In genomic region chr3:193901007-193901406, GRCh38 we compare ENCODE assay signal across 2 cellular contexts.
TF ChIP-seq lines count a peak whose summit lies in the region.

No MANE protein-coding gene starts in this region.

TF ChIP-seq in HepG2, 621 proteins besides CTCF, POLR2A, EP300 and RAD21:
- TF ChIP-seq GTF2F1 (IDR thresholded peaks at IDR 0.05; ENCODE audit: low read length): no peak
- no peak for TF ChIP-seq ZNF616 (CRISPR knock-in tag; IDR thresholded peaks at IDR 0.05; ENCODE audit: low read depth)
- TF ChIP-seq ZNF12 (CRISPR knock-in tag; IDR thresholded peaks at IDR 0.05): peak; percentile 98
- TF ChIP-seq U2AF1 (optimal IDR thresholded peaks at IDR 0.05; ENCODE audit: low read depth, low read length): no peak
- no peak for TF ChIP-seq ZNF501 (CRISPR knock-in tag; IDR thresholded peaks at IDR 0.05)
- TF ChIP-seq POLR2AphosphoS2 (IDR thresholded peaks at IDR 0.05; ENCODE audit: low read depth, low read length): no peak
- TF ChIP-seq FOXA3 (CRISPR knock-in tag; IDR thresholded peaks at IDR 0.05): no peak
- TF ChIP-seq ZNF317 (CRISPR knock-in tag; IDR thresholded peaks at IDR 0.05): no peak
- no peak for TF ChIP-seq ZNF142 (CRISPR knock-in tag; IDR thresholded peaks at IDR 0.05)

TF ChIP-seq in K562, 482 proteins besides CTCF, POLR2A, EP300 and RAD21:
- 0 out of 3 replicates have a peak, but pooled peaks of 1 of the 2 experiments have one; percentile 18 for TF ChIP-seq CBX3 (IDR thresholded peaks at IDR 0.05; ENCODE audit: borderline replicate concordance in 1 of 2, low read length in 2 of 2)
- no peak for TF ChIP-seq E2F4 (CRISPR knock-in tag; IDR thresholded peaks at IDR 0.05; ENCODE audit: low read depth)
- peak; percentile 58 for TF ChIP-seq RBM25 (IDR thresholded peaks at IDR 0.05; ENCODE audit: low read depth, low read length, severe bottlenecking)
- no peak for TF ChIP-seq ETS1 (conservative IDR thresholded peaks at IDR 0.05; ENCODE audit: control insufficient read depth, low read depth, low read length)
- no peak for TF ChIP-seq CHCHD3 (CRISPR knock-in tag; IDR thresholded peaks at IDR 0.05)
- TF ChIP-seq ZFP1 (CRISPR knock-in tag; IDR thresholded peaks at IDR 0.05): no peak
- TF ChIP-seq BCOR (IDR thresholded peaks at IDR 0.05): 0 out of 2 replicates have a peak, but pooled peaks have one; percentile 41
- no peak for TF ChIP-seq CAMTA2 (CRISPR knock-in tag; conservative IDR thresholded peaks at IDR 0.05)
- peak; percentile 100 for TF ChIP-seq ZNF12 (CRISPR knock-in tag; IDR thresholded peaks at IDR 0.05)
